ENCODE assay signal across 8 cellular contexts in the genomic region with DNA sequence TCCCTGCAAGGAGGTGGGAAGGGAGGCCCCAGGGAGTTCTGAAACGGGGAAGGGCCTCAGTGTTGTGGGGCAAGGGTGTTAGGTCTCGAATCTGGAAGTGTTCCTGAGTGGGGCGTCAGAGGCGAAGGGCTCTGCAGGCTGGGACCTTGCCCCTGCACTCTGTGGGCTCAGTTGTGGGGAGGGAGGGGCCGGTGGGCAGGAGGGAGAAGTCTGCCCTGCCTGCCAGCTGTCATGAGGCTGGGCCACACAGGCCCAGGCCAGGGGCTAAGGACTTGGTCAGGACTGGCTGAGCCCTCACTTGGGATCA. TPM values are rescaled to one million over a fixed set of nuclear protein-coding genes. Genes with fewer than 3 reads are reported as not detected.
DNase-seq lines count a peak whose midpoint lies in the region; ATAC-seq and TF ChIP-seq lines count a peak whose summit lies in the region.

A gene (plus strand): TSS at position 59 of the 307 bp plus-strand sequence. CDS start 689 bp downstream, outside the sequence.

- WGBS in psoas muscle, 3 donors: 51 to 59% (median 51%) methylated on average over 5 of the region's 5 CpGs

- ATAC-seq in GM19395 (IDR thresholded peaks at IDR 0.05; ENCODE audit: unreplicated experiment): peak; percentile 27
- ATAC-seq in Right ventricle myocardium inferior: no peak
- ATAC-seq in psoas muscle: peak in 1 of 4 donors; percentile 11
- no peak for ATAC-seq in GM19351 (IDR thresholded peaks at IDR 0.05; ENCODE audit: unreplicated experiment)

- DNase-seq in Right ventricle myocardium inferior (ENCODE audit: missing footprints) (peak; percentile 69), psoas muscle (no peak), SHP77 treated with DMSO at 0.1 percent for 48 hours (lab: John Stamatoyannopoulos, UW) (no peak), cerebellum (ENCODE audit: low spot score) (no peak)
- DNase-seq in stimulated activated naive CD4-positive, alpha-beta T cell (lab: John Stamatoyannopoulos, UW): no peak

- intact Hi-C loops in Right ventricle myocardium inferior (cut with DNase I): no loop called here
- intact Hi-C loops in psoas muscle (cut with DNase I): no loop called here

- TF ChIP-seq CTCF in psoas muscle (IDR thresholded peaks at IDR 0.05): no peak

- peak; percentile 13; the same call in 1 of the 2 replicates for TF ChIP-seq POLR2A in Raji (IDR thresholded peaks at IDR 0.05; ENCODE audit: insufficient read depth, low read depth, low read length)

- H3K27ac ChIP-seq in psoas muscle: peak within 1 kb of the TSS; percentile 37

- peaks cover 0 to 37% (median 13%) of the 10 kb centered on the region in 3 donors for H3K27me3 ChIP-seq in psoas muscle (ENCODE audit: insufficient read depth in 3 of 3, low read length in 2 of 3)

- H3K4me3 ChIP-seq in psoas muscle: peak within 1 kb of the TSS; percentile 59

- peaks cover 0 to 29% of the 10 kb centered on the region in 2 donors for H3K36me3 ChIP-seq in psoas muscle (ENCODE audit: insufficient read depth in 1 of 2, low read depth in 1 of 2)

- H3K9me3 ChIP-seq in psoas muscle: no peaks in the 10 kb centered on the region

- H3K4me1 ChIP-seq in psoas muscle: peaks cover 39% of the 10 kb centered on the region

RNA-seq across cellular contexts. Expression of the gene that starts here (rescaled TPM):
- total RNA-seq in Right ventricle myocardium inferior: 24.3 TPM
- 1 to 10 TPM; 2.4 to 8.9 (median 4.1) TPM for total RNA-seq in psoas muscle
- 1 to 10 TPM; 1.9 to 6.4 (median 2.8) TPM for polyA plus RNA-seq in psoas muscle
- 4.0 TPM for total RNA-seq in cerebellum
